In genomic region chr1:183460596-183460995, GRCh38 we compare ENCODE assay signal across 32 cellular contexts. TPM values are rescaled to one million over a fixed set of nuclear protein-coding genes. Genes with fewer than 3 reads are reported as not detected.
"Had no signal": no experiment of that assay in that cellular context is flagged by ENCODE, and none has a peak within 500 bp of the region (broad histone marks: within the 10 kb centered on the region; RNA-seq: fewer than 3 reads in every experiment).

No MANE protein-coding gene starts in this region.

- H3K9me3 Mint-ChIP-seq: activated B cell treated with CpG ODN at 0.5 μM for 24 hours; activated CD4-positive, alpha-beta memory T cell treated with anti-CD3 and anti-CD28 coated beads, Interleukin-2, amount 10 ng/mL, durations not matched to agents 7 days and 5 days; activated naive CD4-positive, alpha-beta T cell treated with anti-CD3 and anti-CD28 coated beads for 36 hours; activated T-helper 17 cell treated with anti-CD3 and anti-CD28 coated beads, Interleukin-2, amount 50 U/mL, for 72 hours; T-helper 1 cell treated with Interleukin-12 subunit alpha and Interleukin-12 subunit beta and Interleukin-4 antibody, amounts not matched to agents 30 μg/mL and 1 μg/mL, for 36 hours had no signal

- H3K4me3 Mint-ChIP-seq: activated B cell treated with CpG ODN at 0.5 μM for 24 hours; activated CD4-positive, alpha-beta memory T cell treated with anti-CD3 and anti-CD28 coated beads, Interleukin-2, amount 10 ng/mL, durations not matched to agents 7 days and 5 days; activated naive CD4-positive, alpha-beta T cell treated with anti-CD3 and anti-CD28 coated beads for 36 hours; activated naive CD8-positive, alpha-beta T cell; activated T-helper 17 cell treated with anti-CD3 and anti-CD28 coated beads, Interleukin-2, amount 50 U/mL, for 72 hours; T-helper 1 cell treated with Interleukin-12 subunit alpha and Interleukin-12 subunit beta and Interleukin-4 antibody, amounts not matched to agents 30 μg/mL and 1 μg/mL, for 36 hours had no signal

- H3K9me3 ChIP-seq: MG63, Peyer's patch, SJSA1 had no signal

- ATAC-seq: activated T-helper 17 cell treated with anti-CD3 and anti-CD28 coated beads, Interleukin-2, amount 50 U/mL, for 72 hours; SK-N-SH treated with all-trans-retinoic acid at 6 μM for 48 hours had no signal

- H3K4me3 ChIP-seq: cardiac muscle cell, MG63, Peyer's patch, SJSA1 had no signal

- H3K4me1 Mint-ChIP-seq: activated B cell treated with CpG ODN at 0.5 μM for 24 hours; activated CD4-positive, alpha-beta memory T cell treated with anti-CD3 and anti-CD28 coated beads, Interleukin-2, amount 10 ng/mL, durations not matched to agents 7 days and 5 days; activated T-helper 17 cell treated with anti-CD3 and anti-CD28 coated beads, Interleukin-2, amount 50 U/mL, for 72 hours had no signal

- H3K4me1 ChIP-seq: Peyer's patch, SJSA1 had no signal

- H3K36me3 Mint-ChIP-seq: activated naive CD8-positive, alpha-beta T cell had no signal

- H3K27me3 ChIP-seq: brain microvascular endothelial cell, cardiac muscle cell, MG63, Peyer's patch had no signal

- DNase-seq: activated B cell treated with CpG ODN at 0.5 μM for 24 hours; activated CD4-positive, alpha-beta memory T cell treated with anti-CD3 and anti-CD28 coated beads, Interleukin-2, amount 10 ng/mL, durations not matched to agents 7 days and 5 days; activated CD4-positive, alpha-beta T cell treated with anti-CD3 and anti-CD28 coated beads for 1 hour; activated CD4-positive, alpha-beta T cell treated with anti-CD3 and anti-CD28 coated beads, Interleukin-2, amount 50 U/mL, for 1 hour; activated gamma-delta T cell; activated naive CD4-positive, alpha-beta T cell treated with anti-CD3 and anti-CD28 coated beads for 36 hours; activated T-cell treated with anti-CD3 and anti-CD28 coated beads for 4 hours; activated T-cell treated with anti-CD3 and anti-CD28 coated beads, Interleukin-2, amount 50 U/mL, for 48 hours; amygdala; brain microvascular endothelial cell; MG63; NCI-H1092 treated with DMSO at 0.1 percent for 48 hours; NCI-H1417 treated with DMSO at 0.1 percent for 48 hours; NCI-H1694; NCI-H2029; NCI-H2107; NCI-H2171 treated with DMSO at 0.1 percent for 48 hours; NCI-H226; NCI-H526; NCI-H774; Peyer's patch; SHP77; T-helper 9 cell had no signal

- H3K27ac ChIP-seq: brain microvascular endothelial cell, cardiac muscle cell, Peyer's patch, RWPE1, SJSA1 had no signal

- H3K27ac Mint-ChIP-seq: activated B cell treated with CpG ODN at 0.5 μM for 24 hours; activated CD4-positive, alpha-beta memory T cell treated with anti-CD3 and anti-CD28 coated beads, Interleukin-2, amount 10 ng/mL, durations not matched to agents 7 days and 5 days; activated naive CD4-positive, alpha-beta T cell treated with anti-CD3 and anti-CD28 coated beads for 36 hours; activated naive CD8-positive, alpha-beta T cell; activated T-helper 17 cell treated with anti-CD3 and anti-CD28 coated beads, Interleukin-2, amount 50 U/mL, for 72 hours; T-helper 1 cell treated with Interleukin-12 subunit alpha and Interleukin-12 subunit beta and Interleukin-4 antibody, amounts not matched to agents 30 μg/mL and 1 μg/mL, for 36 hours had no signal

- H3K36me3 ChIP-seq: brain microvascular endothelial cell, cardiac muscle cell, MG63, Peyer's patch, SJSA1 had no signal

RNA-seq across cellular contexts. Expression of gene NMNAT2, which starts 42.4 kb away (rescaled TPM):
- total RNA-seq: activated B cell treated with CpG ODN at 0.5 μM for 24 hours; activated CD8-positive, alpha-beta memory T cell treated with anti-CD3 and anti-CD28 coated beads for 36 hours; activated naive CD4-positive, alpha-beta T cell treated with anti-CD3 and anti-CD28 coated beads for 36 hours; activated T-helper 17 cell treated with anti-CD3 and anti-CD28 coated beads, Interleukin-2, amount 50 U/mL, for 72 hours; OCI-LY7 had no signal
- polyA plus RNA-seq: cardiac muscle cell had no signal
